In the genomic region with DNA sequence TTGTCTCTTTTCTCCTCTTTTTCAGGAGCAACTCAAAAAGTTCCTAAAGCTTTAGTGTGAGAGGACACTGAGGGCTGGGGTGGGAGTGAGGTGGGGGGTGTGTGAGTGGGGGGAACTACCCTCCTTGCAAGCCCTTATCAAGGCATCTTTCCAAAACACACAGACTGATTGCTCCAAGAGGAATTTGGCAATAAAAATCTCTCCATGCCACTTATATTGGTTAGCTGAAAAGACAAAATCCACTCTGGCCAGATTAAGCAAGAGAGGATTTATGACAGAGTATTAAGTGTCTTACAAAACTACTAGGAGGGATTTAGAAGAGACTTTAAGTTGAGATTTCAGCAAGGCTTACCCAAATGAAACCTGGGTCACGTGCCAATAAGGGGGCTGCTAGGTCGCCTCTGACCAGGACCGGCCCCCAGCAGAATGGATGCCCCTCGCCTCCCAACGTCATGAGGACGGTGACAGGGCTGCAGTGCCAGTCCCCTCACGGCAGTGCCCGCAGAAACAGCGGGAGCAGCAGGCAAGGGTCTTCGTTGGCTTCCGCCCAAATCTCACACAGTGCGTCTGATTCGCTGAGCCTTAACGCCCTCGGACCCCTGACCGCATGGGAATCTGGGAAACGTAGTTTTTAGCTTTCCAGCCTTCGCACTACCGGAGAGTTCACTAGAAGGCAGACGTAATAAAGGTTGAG, we compare ENCODE assay signal across 10 cellular contexts. TPM values are rescaled to one million over a fixed set of nuclear protein-coding genes. Genes with fewer than 3 reads are reported as not detected.
DNase-seq lines count a peak whose midpoint lies in the region; ATAC-seq and TF ChIP-seq lines count a peak whose summit lies in the region.
"Had no signal": no experiment of that assay in that cellular context is flagged by ENCODE, and none has a peak within 500 bp of the region (broad histone marks: within the 10 kb centered on the region; RNA-seq: fewer than 3 reads in every experiment).

No MANE protein-coding gene starts in this region.

- H2BK15ac ChIP-seq in neuronal stem cell (ENCODE audit: low read length): no peak overlapping the region

- peak overlapping the region; percentile 98 for H3K14ac ChIP-seq in neuronal stem cell (ENCODE audit: low read length)

- POLR2A ChIA-PET in BJ (lab: Charles Lee): interaction anchor here (0.6 kb wide), 1 partner anchor 34 kb away, joined by 3 read pairs; no protein-coding TSS in a partner anchor

- no CpG with 5 or more reads among the region's 20 CpGs for WGBS in neuronal stem cell (ENCODE audit: extremely low coverage in 2 of 2, insufficient read length in 2 of 2, insufficient replicate concordance in 1 of 2), 2 donors

- CTCF ChIA-PET in BJ (lab: Yijun Ruan, JAX): interaction anchor here (0.7 to 4.0 kb wide), 9 partner anchors 8 to 343 kb away, joined by 3 to 15 read pairs (median 4); no protein-coding TSS in a partner anchor

- H3K36me3 ChIP-seq in BJ (ENCODE audit: control insufficient read depth, insufficient read depth, low read length) (no peaks in the 10 kb centered on the region), neuronal stem cell (replicated peaks in 1 of 2; ENCODE audit: control insufficient read depth in 2 of 2, insufficient read depth in 2 of 2, low read length in 2 of 2) (no peaks in the 10 kb centered on the region)
- H3K36me3 ChIP-seq: adrenal gland had no signal

- no peak overlapping the region for H2AK5ac ChIP-seq in neuronal stem cell (ENCODE audit: low read depth, low read length)

- H3K27ac ChIP-seq in neuronal stem cell (replicated peaks; ENCODE audit: low read length): no peak overlapping the region
- H3K27ac ChIP-seq: adrenal gland had no signal

- H3K79me1 ChIP-seq in neuronal stem cell (ENCODE audit: low read depth, low read length): no peaks in the 10 kb centered on the region

- no peak for ATAC-seq in GM19452 (IDR thresholded peaks at IDR 0.05; ENCODE audit: unreplicated experiment)

- no peaks in the 10 kb centered on the region for H3K27me3 ChIP-seq in BJ (ENCODE audit: control insufficient read depth, insufficient read depth, low read length)
- H3K27me3 ChIP-seq in neuronal stem cell (ENCODE audit: control insufficient read depth in 3 of 3, insufficient read depth in 3 of 3, low read depth in 1 of 3, low read length in 3 of 3): no peaks in the 10 kb centered on the region
- H3K27me3 ChIP-seq: adrenal gland had no signal

- DNase-seq in BJ (ENCODE audit: low read depth): peak; percentile 55
- DNase-seq in NCI-H82 treated with DMSO at 0.1 percent for 48 hours (lab: John Stamatoyannopoulos, UW; ENCODE audit: unreplicated experiment): peak; percentile 68
- DNase-seq in foreskin fibroblast: peak; percentile 38 to 62
- peak; percentile 51 for DNase-seq in neuronal stem cell (ENCODE audit: low spot score)
- no peak for DNase-seq in activated T-cell treated with anti-CD3 and anti-CD28 coated beads, Interleukin-2, amount 50 U/mL, for 1 hour
- DNase-seq in activated CD4-positive, alpha-beta T cell treated with anti-CD3 and anti-CD28 coated beads, Interleukin-2, amount 50 U/mL, for 1 hour: no peak
- no peak for DNase-seq in NCI-H1436 treated with DMSO at 0.1 percent for 48 hours (lab: John Stamatoyannopoulos, UW)
- DNase-seq: adrenal gland, AML-193 had no signal

- no peak overlapping the region for H3K4me3 ChIP-seq in BJ (ENCODE audit: low read depth, low read length)
- H3K4me3 ChIP-seq in foreskin fibroblast (ENCODE audit: low read depth in 1 of 2, low read length in 2 of 2): no peak overlapping the region
- peak overlapping the region; percentile 62 to 88 for H3K4me3 ChIP-seq in neuronal stem cell (ENCODE audit: low read length in 2 of 2)
- H3K4me3 ChIP-seq: adrenal gland had no signal

- peak overlapping the region; percentile 94 for H2AFZ ChIP-seq in neuronal stem cell (ENCODE audit: low read length)

- H3K18ac ChIP-seq in neuronal stem cell (ENCODE audit: low read length): peak overlapping the region; percentile 96

- H4K91ac ChIP-seq in neuronal stem cell (ENCODE audit: low read depth, low read length, poor library complexity): no peak overlapping the region

- H2BK5ac ChIP-seq in neuronal stem cell (ENCODE audit: low read length): no peak overlapping the region

- H4K8ac ChIP-seq in neuronal stem cell (ENCODE audit: low read depth, low read length): peak overlapping the region; percentile 95

- peaks cover 0 to 4% of the 10 kb centered on the region in 2 donors for H3K4me1 ChIP-seq in neuronal stem cell (ENCODE audit: control insufficient read depth in 2 of 2, insufficient read depth in 1 of 2, low read depth in 1 of 2, low read length in 2 of 2)
- H3K4me1 ChIP-seq: adrenal gland had no signal

- H3K4ac ChIP-seq in neuronal stem cell (ENCODE audit: low read length): no peak overlapping the region

- H3K4me2 ChIP-seq in neuronal stem cell (ENCODE audit: insufficient read depth, low read length, poor library complexity, severe bottlenecking): peak overlapping the region; percentile 85

- no peak overlapping the region for H3K23ac ChIP-seq in neuronal stem cell (ENCODE audit: low read depth, low read length, poor library complexity)

- H3K9me3 ChIP-seq in neuronal stem cell (replicated peaks in 1 of 2; ENCODE audit: control insufficient read depth in 2 of 2, insufficient read depth in 1 of 2, low read depth in 1 of 2, low read length in 2 of 2): peaks cover 0 to 4% of the 10 kb centered on the region in 2 donors
- H3K9me3 ChIP-seq: adrenal gland had no signal

- TF ChIP-seq CTCF in BJ (IDR thresholded peaks at IDR 0.05; ENCODE audit: insufficient read depth, low read depth, low read length): no peak
- no peak for TF ChIP-seq CTCF in foreskin fibroblast (IDR thresholded peaks at IDR 0.05; ENCODE audit: low read depth, low read length)

- no peak overlapping the region for H2BK120ac ChIP-seq in neuronal stem cell (ENCODE audit: low read depth, low read length)

- H3K9ac ChIP-seq in neuronal stem cell (ENCODE audit: low read depth, low read length, poor library complexity): peak overlapping the region; percentile 87

- H2BK12ac ChIP-seq in neuronal stem cell (ENCODE audit: low read length): no peak overlapping the region

RNA-seq across cellular contexts. Expression of a gene that starts 22.1 kb away (rescaled TPM):
- polyA plus RNA-seq in BJ (2011; rRNA removed): 6.6 and 16.7 TPM in 2 replicates
- polyA minus RNA-seq in BJ (2011; rRNA and poly(A)+ RNA removed): 7.8 and 8.0 TPM in 2 replicates
- polyA plus RNA-seq in neuronal stem cell (2013, experiment 1 of 2): 17.0 TPM
- polyA plus RNA-seq in neuronal stem cell (2013, experiment 2 of 2): 16.6 TPM

RNA-seq across cellular contexts. Expression of a gene that starts 35.4 kb away (rescaled TPM):
- polyA plus RNA-seq in BJ (2011; rRNA removed): 76.5 and 82.4 TPM in 2 replicates
- polyA minus RNA-seq in BJ (2011; rRNA and poly(A)+ RNA removed): 81.8 and 87.8 TPM in 2 replicates
- 3.1 TPM for polyA plus RNA-seq in neuronal stem cell (2013, experiment 1 of 2)
- polyA plus RNA-seq in neuronal stem cell (2013, experiment 2 of 2): 3.1 TPM

Comparison
In these comparisons a context has a peak if more than half of its experiments do, and no peak if none do; other contexts are left out.
1. DNase-seq: peak in BJ (single experiment), NCI-H82 treated with DMSO at 0.1 percent for 48 hours (single experiment), foreskin fibroblast (2 of 2) and neuronal stem cell (single experiment); none in activated T-cell treated with anti-CD3 and anti-CD28 coated beads, Interleukin-2, amount 50 U/mL, for 1 hour (single experiment), activated CD4-positive, alpha-beta T cell treated with anti-CD3 and anti-CD28 coated beads, Interleukin-2, amount 50 U/mL, for 1 hour (single experiment) and NCI-H1436 treated with DMSO at 0.1 percent for 48 hours (single experiment).
2. H3K4me3 ChIP-seq: peak in neuronal stem cell (2 of 2); none in BJ (single experiment) and foreskin fibroblast (0 of 2).